ENCODE assay signal across 8 cellular contexts in the genomic region with DNA sequence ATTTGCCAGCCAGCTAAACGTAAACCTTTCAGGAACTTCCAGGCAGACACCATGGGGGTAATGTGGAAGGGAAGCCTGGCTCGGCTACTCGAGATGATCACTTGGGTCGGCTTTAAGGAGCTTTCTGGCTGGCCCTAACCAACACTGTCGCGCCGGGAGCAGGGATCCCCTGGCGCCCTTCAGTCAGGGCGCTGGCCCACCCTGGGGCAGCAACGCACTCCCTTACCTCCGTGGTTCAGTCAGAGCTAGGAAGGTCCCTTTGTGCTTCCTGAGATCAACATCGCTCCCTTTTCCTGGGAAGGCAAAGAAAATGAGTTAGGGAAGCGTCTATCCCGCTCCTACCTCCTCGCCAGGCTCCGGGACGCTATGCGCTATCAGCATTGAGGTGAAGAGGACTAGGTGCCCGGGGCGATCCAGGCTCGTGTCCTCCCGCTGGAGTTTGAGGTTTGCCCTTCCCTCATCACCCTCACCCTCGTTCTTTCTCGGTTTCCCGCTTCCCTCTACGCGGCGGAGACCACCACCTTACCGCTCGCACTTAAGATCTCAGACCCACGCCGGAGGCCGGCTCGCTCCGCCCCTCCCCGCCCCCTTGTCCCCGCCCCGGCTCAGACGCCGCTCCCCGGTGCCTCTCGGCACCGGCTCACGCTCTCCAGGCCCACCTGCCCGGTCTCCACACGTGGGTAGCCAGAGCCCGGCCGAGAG. TPM values are rescaled to one million over a fixed set of nuclear protein-coding genes. Genes with fewer than 3 reads are reported as not detected.
DNase-seq lines count a peak whose midpoint lies in the region; ATAC-seq, FAIRE-seq and TF ChIP-seq lines count a peak whose summit lies in the region.

No MANE protein-coding gene starts in this region.

- H3K4me1 ChIP-seq in liver (ENCODE audit: control insufficient read depth in 4 of 4, insufficient read depth in 4 of 4, low read length in 3 of 4) (peaks cover 5 to 17% (median 9%) of the 10 kb centered on the region in 4 donors), thyroid gland (peaks cover 10 to 14% of the 10 kb centered on the region in 2 donors)

- POLR2A ChIA-PET in CD4-positive, alpha-beta T cell (lab: Charles Lee), result interaction anchor here (0.6 to 3.2 kb wide), 13 partner anchors 51 to 679 kb away, joined by 3 to 19 read pairs (median 4); a partner anchor contains a TSS

- intact Hi-C loops in CD4-positive, alpha-beta T cell (cut with DNase I, micrococcal nuclease), result loop anchor here (5.0 to 10.0 kb wide), 10 partner anchors 53 to 1337 kb away; a partner anchor contains a TSS
- intact Hi-C loops in thyroid gland (cut with DNase I), result no loop called here

- peak overlapping the region; percentile 97 for H3K27ac ChIP-seq in CD4-positive, alpha-beta T cell (ENCODE audit: low read depth, low read length)
- peak overlapping the region; percentile 97 to 98 for H3K27ac ChIP-seq in liver (ENCODE audit: low read depth in 1 of 2, low read length in 2 of 2)
- H3K27ac ChIP-seq in thyroid gland, result peak overlapping the region; percentile 93 to 96 (median 95)

- peak overlapping the region; percentile 97 for H3K4me3 ChIP-seq in NB4 (ENCODE audit: low read depth, low read length)
- H3K4me3 ChIP-seq in bronchial epithelial cell (ENCODE audit: low read depth, low read length), result peak overlapping the region; percentile 62
- H3K4me3 ChIP-seq in liver (ENCODE audit: low read depth in 1 of 3, low read length in 3 of 3), result peak overlapping the region; percentile 75 to 96 (median 83)
- peak overlapping the region; percentile 43 to 67 (median 54) for H3K4me3 ChIP-seq in thyroid gland (replicated peaks in 1 of 3)

- 7% methylated on average over 48 of the region's 48 CpGs for WGBS in liver
- 1 to 4% methylated on average over 28 to 47 of the region's 48 CpGs for WGBS in thyroid gland, 2 donors

- DNase-seq in CD4-positive, alpha-beta T cell, result no peak
- DNase-seq in NB4 (ENCODE audit: low read depth), result peak; percentile 50
- peak; percentile 57 for DNase-seq in bronchial epithelial cell (ENCODE audit: low read depth)
- peak in 1 of 2 donors; percentile 33 for DNase-seq in thyroid gland
- no peak for DNase-seq in NCI-H1930 (lab: John Stamatoyannopoulos, UW)
- DNase-seq in islet precursor cell, result no peak

- CTCF ChIA-PET in CD4-positive, alpha-beta T cell (lab: Charles Lee), result interaction anchor here (1.1 kb wide), 1 partner anchor 42 kb away, joined by 3 read pairs; no protein-coding TSS in a partner anchor

- no peaks in the 10 kb centered on the region for H3K27me3 Mint-ChIP-seq in CD4-positive, alpha-beta T cell

- ATAC-seq in CD4-positive, alpha-beta T cell (ENCODE audit: poor library complexity), result no peak
- peak; percentile 4 for ATAC-seq in GM21367 (IDR thresholded peaks at IDR 0.05; ENCODE audit: unreplicated experiment)

- TF ChIP-seq POLR2A in NB4 (IDR thresholded peaks at IDR 0.05; ENCODE audit: extremely low read depth, insufficient read length) (no peak), thyroid gland (IDR thresholded peaks at IDR 0.05) (no peak)

- H3K9ac ChIP-seq in liver (ENCODE audit: low read depth in 1 of 2, low read length in 2 of 2), result peak overlapping the region; percentile 34 to 51

- no peaks in the 10 kb centered on the region for H3K9me3 ChIP-seq in CD4-positive, alpha-beta T cell (ENCODE audit: control insufficient read depth, low read length)
- H3K9me3 ChIP-seq in liver (ENCODE audit: control insufficient read depth in 4 of 4, low read length in 3 of 4) (no peaks in the 10 kb centered on the region), thyroid gland (no peaks in the 10 kb centered on the region)

- H3K9me3 Mint-ChIP-seq in CD4-positive, alpha-beta T cell, result no peaks in the 10 kb centered on the region

- H3K36me3 Mint-ChIP-seq in CD4-positive, alpha-beta T cell (ENCODE audit: low read depth), result peaks cover 71% of the 10 kb centered on the region

- H3K36me3 ChIP-seq in bronchial epithelial cell (ENCODE audit: control insufficient read depth, insufficient read depth, low read length) (peaks cover 5% of the 10 kb centered on the region), liver (ENCODE audit: control insufficient read depth in 4 of 4, insufficient read depth in 3 of 4, low read depth in 1 of 4, low read length in 3 of 4) (peaks cover 6 to 30% (median 14%) of the 10 kb centered on the region in 4 donors), thyroid gland (peaks cover 0 to 17% of the 10 kb centered on the region in 2 donors)

- FAIRE-seq in bronchial epithelial cell (lab: Jason Lieb, UNC), result no peak

- H3K27me3 ChIP-seq in CD4-positive, alpha-beta T cell (ENCODE audit: control insufficient read depth, insufficient read depth, low read length), result no peaks in the 10 kb centered on the region
- H3K27me3 ChIP-seq in bronchial epithelial cell (ENCODE audit: control insufficient read depth, insufficient read depth, low read length) (no peaks in the 10 kb centered on the region), liver (ENCODE audit: control insufficient read depth in 4 of 4, insufficient read depth in 4 of 4, low read length in 3 of 4) (no peaks in the 10 kb centered on the region), thyroid gland (no peaks in the 10 kb centered on the region)

- peak overlapping the region; percentile 98 for H3K27ac Mint-ChIP-seq in CD4-positive, alpha-beta T cell

- TF ChIP-seq CTCF in CD4-positive, alpha-beta T cell (IDR thresholded peaks at IDR 0.05), result no peak
- TF ChIP-seq CTCF in NB4 (IDR thresholded peaks at IDR 0.05; ENCODE audit: low read depth, low read length) (no peak), bronchial epithelial cell (IDR thresholded peaks at IDR 0.05; ENCODE audit: insufficient read depth, low read length, severe bottlenecking) (no peak), liver (IDR thresholded peaks at IDR 0.05; ENCODE audit: low read depth, low read length, missing input control) (no peak), thyroid gland (IDR thresholded peaks at IDR 0.05) (no peak)

- peaks cover 33% of the 10 kb centered on the region for H3K4me1 Mint-ChIP-seq in CD4-positive, alpha-beta T cell (ENCODE audit: low read depth)

- H3K4me3 Mint-ChIP-seq in CD4-positive, alpha-beta T cell, result peak overlapping the region; percentile 98

- TF ChIP-seq RAD21 in liver (IDR thresholded peaks at IDR 0.05), result no peak

TF ChIP-seq in liver, 16 proteins besides CTCF, POLR2A, EP300 and RAD21 (continues in another document):
- TF ChIP-seq, protein P1, sequence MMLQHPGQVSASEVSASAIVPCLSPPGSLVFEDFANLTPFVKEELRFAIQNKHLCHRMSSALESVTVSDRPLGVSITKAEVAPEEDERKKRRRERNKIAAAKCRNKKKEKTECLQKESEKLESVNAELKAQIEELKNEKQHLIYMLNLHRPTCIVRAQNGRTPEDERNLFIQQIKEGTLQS (IDR thresholded peaks at IDR 0.05), result no peak
- TF ChIP-seq EGR1 (IDR thresholded peaks at IDR 0.05; ENCODE audit: low read depth in 2 of 2), result no peak
- TF ChIP-seq, protein P2, sequence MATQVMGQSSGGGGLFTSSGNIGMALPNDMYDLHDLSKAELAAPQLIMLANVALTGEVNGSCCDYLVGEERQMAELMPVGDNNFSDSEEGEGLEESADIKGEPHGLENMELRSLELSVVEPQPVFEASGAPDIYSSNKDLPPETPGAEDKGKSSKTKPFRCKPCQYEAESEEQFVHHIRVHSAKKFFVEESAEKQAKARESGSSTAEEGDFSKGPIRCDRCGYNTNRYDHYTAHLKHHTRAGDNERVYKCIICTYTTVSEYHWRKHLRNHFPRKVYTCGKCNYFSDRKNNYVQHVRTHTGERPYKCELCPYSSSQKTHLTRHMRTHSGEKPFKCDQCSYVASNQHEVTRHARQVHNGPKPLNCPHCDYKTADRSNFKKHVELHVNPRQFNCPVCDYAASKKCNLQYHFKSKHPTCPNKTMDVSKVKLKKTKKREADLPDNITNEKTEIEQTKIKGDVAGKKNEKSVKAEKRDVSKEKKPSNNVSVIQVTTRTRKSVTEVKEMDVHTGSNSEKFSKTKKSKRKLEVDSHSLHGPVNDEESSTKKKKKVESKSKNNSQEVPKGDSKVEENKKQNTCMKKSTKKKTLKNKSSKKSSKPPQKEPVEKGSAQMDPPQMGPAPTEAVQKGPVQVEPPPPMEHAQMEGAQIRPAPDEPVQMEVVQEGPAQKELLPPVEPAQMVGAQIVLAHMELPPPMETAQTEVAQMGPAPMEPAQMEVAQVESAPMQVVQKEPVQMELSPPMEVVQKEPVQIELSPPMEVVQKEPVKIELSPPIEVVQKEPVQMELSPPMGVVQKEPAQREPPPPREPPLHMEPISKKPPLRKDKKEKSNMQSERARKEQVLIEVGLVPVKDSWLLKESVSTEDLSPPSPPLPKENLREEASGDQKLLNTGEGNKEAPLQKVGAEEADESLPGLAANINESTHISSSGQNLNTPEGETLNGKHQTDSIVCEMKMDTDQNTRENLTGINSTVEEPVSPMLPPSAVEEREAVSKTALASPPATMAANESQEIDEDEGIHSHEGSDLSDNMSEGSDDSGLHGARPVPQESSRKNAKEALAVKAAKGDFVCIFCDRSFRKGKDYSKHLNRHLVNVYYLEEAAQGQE (IDR thresholded peaks at IDR 0.05), result no peak
- TF ChIP-seq, protein P3, sequence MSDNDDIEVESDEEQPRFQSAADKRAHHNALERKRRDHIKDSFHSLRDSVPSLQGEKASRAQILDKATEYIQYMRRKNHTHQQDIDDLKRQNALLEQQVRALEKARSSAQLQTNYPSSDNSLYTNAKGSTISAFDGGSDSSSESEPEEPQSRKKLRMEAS (IDR thresholded peaks at IDR 0.05), result no peak
- no peak for TF ChIP-seq HNF4A (conservative IDR thresholded peaks at IDR 0.05)

RNA-seq across cellular contexts. Expression of a gene that starts 0.4 kb away (rescaled TPM):
- 10 to 100 TPM; 79.1 to 82.5 TPM for total RNA-seq in CD4-positive, alpha-beta T cell
- total RNA-seq in bronchial epithelial cell, result 184 and 257 TPM in 2 replicates
- 10 to 100 TPM; 44.9 to 48.6 TPM for total RNA-seq in liver
- polyA plus RNA-seq in liver, result 10 to 100 TPM; 49.3 to 77.5 TPM
- total RNA-seq in thyroid gland, result 100 to 1,000 TPM; 149 to 345 (median 254) TPM

RNA-seq across cellular contexts. Expression of a gene that starts 0.7 kb away (rescaled TPM):
- 100 to 1,000 TPM; 196 to 207 TPM for total RNA-seq in CD4-positive, alpha-beta T cell
- total RNA-seq in bronchial epithelial cell (6.3 and 21.1 TPM in 2 replicates), liver (100 to 1,000 TPM in 1 of 2 donors, 10 to 100 TPM in 1; 12.5 to 100 TPM), thyroid gland (10 to 100 TPM; 10.9 to 34.0 (median 22.0) TPM)
- polyA plus RNA-seq in liver, result 100 to 1,000 TPM in 1 of 2 donors, 10 to 100 TPM in 1; 46.0 to 217 TPM

RNA-seq across cellular contexts. Expression of a gene that starts 5.8 kb away (rescaled TPM):
- total RNA-seq in CD4-positive, alpha-beta T cell, result 10 to 100 TPM; 20.0 to 20.3 TPM
- 21.6 and 24.3 TPM in 2 replicates for total RNA-seq in bronchial epithelial cell
- 10 to 100 TPM; 18.7 to 23.2 TPM for total RNA-seq in liver
- polyA plus RNA-seq in liver, result 1 to 10 TPM; 6.3 to 8.4 TPM
- 10 to 100 TPM; 16.5 to 31.9 (median 28.2) TPM for total RNA-seq in thyroid gland

RNA-seq across cellular contexts. Expression of a gene that starts 51.5 kb away (rescaled TPM):
- total RNA-seq in CD4-positive, alpha-beta T cell, result not detected
- total RNA-seq in bronchial epithelial cell (not detected in 2 replicates), liver (not detected), thyroid gland (under 1 TPM; 0.33 to 0.98 (median 0.80) TPM)
- under 1 TPM in 1 of 2 donors, not detected in 1; 0.20 TPM for polyA plus RNA-seq in liver

Comparison
In these comparisons a context has a peak if more than half of its experiments do, and no peak if none do; other contexts are left out.
1. DNase-seq: peak in NB4 (single experiment) and bronchial epithelial cell (single experiment); none in CD4-positive, alpha-beta T cell (0 of 10), NCI-H1930 (0 of 2) and islet precursor cell (single experiment).
2. Peak in every context shown above with its lines, with median percentiles within 50 percentile points of each other: H3K27ac ChIP-seq and H3K4me3 ChIP-seq.